In genomic region chr7:147824671-147825070, GRCh38 we compare ENCODE assay signal across 1 cellular context.
TF ChIP-seq lines count a peak whose summit lies in the region.

No MANE protein-coding gene starts in this region.

TF ChIP-seq in HepG2, 621 proteins besides CTCF, POLR2A, EP300 and RAD21 (continued from another document):
- TF ChIP-seq USF2 (IDR thresholded peaks at IDR 0.05; ENCODE audit: low read depth, low read length) (peak; percentile 59), USF2 (CRISPR knock-in tag; IDR thresholded peaks at IDR 0.05; ENCODE audit: borderline replicate concordance) (no peak), ARNT2 (CRISPR knock-in tag; IDR thresholded peaks at IDR 0.05; ENCODE audit: low read depth) (no peak), TBX3 (IDR thresholded peaks at IDR 0.05; ENCODE audit: borderline replicate concordance) (no peak), RAD51 (IDR thresholded peaks at IDR 0.05; ENCODE audit: borderline replicate concordance) (peak; percentile 82)
